In the genomic region with DNA sequence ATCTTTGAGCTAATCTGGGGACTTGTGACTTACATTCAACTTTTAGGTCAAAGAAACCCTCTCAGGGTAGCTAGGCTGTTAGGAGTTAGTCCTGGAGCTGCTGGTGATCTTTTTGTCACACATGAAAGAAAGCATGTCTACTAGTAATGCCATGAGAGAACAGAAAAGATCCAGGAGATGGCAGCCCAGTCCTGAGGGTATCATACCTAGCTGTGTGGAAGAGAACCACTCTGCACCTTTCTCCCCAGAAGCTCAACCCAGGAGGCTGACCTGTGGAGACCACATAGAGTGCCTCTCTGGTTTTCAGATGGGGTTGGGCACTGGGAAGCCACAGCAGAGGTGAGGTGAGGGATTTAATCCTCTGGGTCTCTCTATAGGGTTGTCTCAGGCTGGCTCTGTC, we compare ENCODE assay signal across 16 cellular contexts.
DNase-seq lines count a peak whose midpoint lies in the region; ATAC-seq, FAIRE-seq and TF ChIP-seq lines count a peak whose summit lies in the region.
"Had no signal": no experiment of that assay in that cellular context is flagged by ENCODE, and none has a peak within 500 bp of the region (broad histone marks: within the 10 kb centered on the region; RNA-seq: fewer than 3 reads in every experiment).

No MANE protein-coding gene starts in this region.

- H3K4me3 ChIP-seq in choroid plexus epithelial cell (ENCODE audit: low read depth, low read length), result no peak overlapping the region
- H3K4me3 ChIP-seq in pancreas, result no peak overlapping the region
- H3K4me3 ChIP-seq: SJCRH30, thyroid gland had no signal

- peak; percentile 33 for DNase-seq in DMS 273 (lab: John Stamatoyannopoulos, UW; ENCODE audit: unreplicated experiment)
- no peak for DNase-seq in DMS 273 treated with DMSO at 0.1 percent for 48 hours (lab: John Stamatoyannopoulos, UW)
- DNase-seq in NCI-H510A (lab: John Stamatoyannopoulos, UW), result peak; percentile 16
- DNase-seq in choroid plexus epithelial cell (ENCODE audit: low read depth), result peak; percentile 54
- no peak for DNase-seq in pancreas
- DNase-seq in mesenteric fat pad (ENCODE audit: low spot score), result no peak
- no peak for DNase-seq in stimulated activated CD4-positive, alpha-beta T cell treated with anti-CD3 and anti-CD28 coated beads, Interleukin-2, amount 100 ng/mL, for 48 hours
- DNase-seq: 8988T; activated CD8-positive, alpha-beta memory T cell treated with anti-CD3 and anti-CD28 coated beads for 24 hours; aorta; natural killer cell; NCI-H1105; stimulated activated CD4-positive, alpha-beta T cell treated with anti-CD3 and anti-CD28 coated beads, Interleukin-4, amount 100 ng/mL, for 1 hour; thyroid gland had no signal

- ATAC-seq in pancreas (peak in 3 of 4 donors; percentile 17 to 59 (median 51)), HG03159 (IDR thresholded peaks at IDR 0.05; ENCODE audit: unreplicated experiment) (no peak)
- ATAC-seq: natural killer cell had no signal

- H3K9me3 ChIP-seq in pancreas, result no peaks in the 10 kb centered on the region
- H3K9me3 ChIP-seq: thyroid gland had no signal

- no peak overlapping the region for H3K27ac ChIP-seq in pancreas
- H3K27ac ChIP-seq: SJCRH30, thyroid gland had no signal

- H3K27me3 ChIP-seq in pancreas, result no peaks in the 10 kb centered on the region
- H3K27me3 ChIP-seq: SJCRH30, thyroid gland had no signal

- H3K36me3 ChIP-seq in pancreas, result no peaks in the 10 kb centered on the region
- H3K36me3 ChIP-seq: SJCRH30, thyroid gland had no signal

- no peaks in the 10 kb centered on the region for H3K4me1 ChIP-seq in pancreas
- H3K4me1 ChIP-seq: thyroid gland had no signal

- no peak for FAIRE-seq in pancreas (lab: Jason Lieb, UNC)

- intact Hi-C loops in pancreas (cut with DNase I), result no loop called here

- TF ChIP-seq CTCF in choroid plexus epithelial cell (conservative IDR thresholded peaks at IDR 0.05; ENCODE audit: low read depth, low read length) (peak; percentile 38), pancreas (IDR thresholded peaks at IDR 0.05) (no peak)

Comparison
In these comparisons a context has a peak if more than half of its experiments do, and no peak if none do; other contexts are left out.
1. DNase-seq: peak in DMS 273 (single experiment), NCI-H510A (single experiment) and choroid plexus epithelial cell (single experiment); none in DMS 273 treated with DMSO at 0.1 percent for 48 hours (single experiment), pancreas (0 of 6), mesenteric fat pad (single experiment) and stimulated activated CD4-positive, alpha-beta T cell treated with anti-CD3 and anti-CD28 coated beads, Interleukin-2, amount 100 ng/mL, for 48 hours (0 of 2).